Comparison of ENCODE assay signal across 9 cellular contexts in the genomic region with DNA sequence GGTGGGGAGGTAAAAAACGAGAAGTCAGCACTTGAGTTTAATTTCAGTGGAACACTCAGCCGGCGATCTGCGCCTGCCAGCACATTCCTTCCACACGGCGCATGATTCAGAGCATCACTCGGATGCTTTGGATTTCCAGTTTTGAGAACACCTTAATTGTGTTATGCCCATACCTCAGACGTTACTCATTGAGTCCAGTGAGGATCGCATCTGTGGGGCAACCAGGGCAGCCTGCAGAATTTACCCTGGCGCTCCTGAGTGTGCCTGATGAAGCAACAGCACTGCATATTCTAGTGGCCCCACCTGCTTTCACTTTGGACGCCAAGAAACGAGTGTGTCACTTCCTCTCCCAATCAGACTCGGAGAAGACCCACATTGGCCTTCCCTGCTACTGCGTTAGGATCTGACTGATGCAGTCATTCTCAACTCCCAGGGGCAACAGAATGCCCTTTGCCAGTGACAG. TPM values are rescaled to one million over a fixed set of nuclear protein-coding genes. Genes with fewer than 3 reads are reported as not detected.
DNase-seq lines count a peak whose midpoint lies in the region; ATAC-seq and TF ChIP-seq lines count a peak whose summit lies in the region.
"Had no signal": no experiment of that assay in that cellular context is flagged by ENCODE, and none has a peak within 500 bp of the region (broad histone marks: within the 10 kb centered on the region; RNA-seq: fewer than 3 reads in every experiment).

No MANE protein-coding gene starts in this region.

- peaks cover 23% of the 10 kb centered on the region for H3K4me1 Mint-ChIP-seq in activated T-cell treated with anti-CD3 and anti-CD28 coated beads, Interleukin-2, amount 50 U/mL, for 24 hours (ENCODE audit: low read depth)
- peaks cover 5% of the 10 kb centered on the region for H3K4me1 Mint-ChIP-seq in stimulated activated naive CD8-positive, alpha-beta T cell treated with anti-CD3 and anti-CD28 coated beads, Interleukin-15, Interleukin-2, amounts not matched to agents 100 ng/mL and 50 ng/mL, for 24 hours (ENCODE audit: low read depth)

- peak; percentile 46 for TF ChIP-seq CTCF in fibroblast of villous mesenchyme (IDR thresholded peaks at IDR 0.05; ENCODE audit: insufficient read depth, low read depth, low read length)

- ATAC-seq in SK-N-SH treated with all-trans-retinoic acid at 6 μM for 48 hours (peak; percentile 58), HG03097 (IDR thresholded peaks at IDR 0.05; ENCODE audit: low FRiP score, unreplicated experiment) (no peak)

- H3K27me3 Mint-ChIP-seq in activated T-cell treated with anti-CD3 and anti-CD28 coated beads, Interleukin-2, amount 50 U/mL, for 24 hours: no peaks in the 10 kb centered on the region
- H3K27me3 Mint-ChIP-seq in stimulated activated naive CD8-positive, alpha-beta T cell treated with anti-CD3 and anti-CD28 coated beads, Interleukin-15, Interleukin-2, amounts not matched to agents 100 ng/mL and 50 ng/mL, for 24 hours: no peaks in the 10 kb centered on the region

- H3K36me3 Mint-ChIP-seq in activated T-cell treated with anti-CD3 and anti-CD28 coated beads, Interleukin-2, amount 50 U/mL, for 24 hours (ENCODE audit: low read depth): peaks cover 44% of the 10 kb centered on the region
- H3K36me3 Mint-ChIP-seq in stimulated activated naive CD8-positive, alpha-beta T cell treated with anti-CD3 and anti-CD28 coated beads, Interleukin-15, Interleukin-2, amounts not matched to agents 100 ng/mL and 50 ng/mL, for 24 hours (ENCODE audit: low read depth): peaks cover 6% of the 10 kb centered on the region

- H3K27ac Mint-ChIP-seq in activated T-cell treated with anti-CD3 and anti-CD28 coated beads, Interleukin-2, amount 50 U/mL, for 24 hours: peak overlapping the region; percentile 8
- H3K27ac Mint-ChIP-seq in stimulated activated naive CD8-positive, alpha-beta T cell treated with anti-CD3 and anti-CD28 coated beads, Interleukin-15, Interleukin-2, amounts not matched to agents 100 ng/mL and 50 ng/mL, for 24 hours: peak overlapping the region; percentile 3

- H3K4me3 ChIP-seq in fibroblast of villous mesenchyme (ENCODE audit: low read depth, low read length): peak overlapping the region; percentile 50
- H3K4me3 ChIP-seq: uterus had no signal

- no peaks in the 10 kb centered on the region for H3K9me3 Mint-ChIP-seq in activated T-cell treated with anti-CD3 and anti-CD28 coated beads, Interleukin-2, amount 50 U/mL, for 24 hours
- no peaks in the 10 kb centered on the region for H3K9me3 Mint-ChIP-seq in stimulated activated naive CD8-positive, alpha-beta T cell treated with anti-CD3 and anti-CD28 coated beads, Interleukin-15, Interleukin-2, amounts not matched to agents 100 ng/mL and 50 ng/mL, for 24 hours

- DNase-seq in activated T-cell treated with anti-CD3 and anti-CD28 coated beads, Interleukin-2, amount 50 U/mL, for 24 hours: no peak
- DNase-seq in activated T-cell treated with anti-CD3 and anti-CD28 coated beads, Interleukin-2, amount 50 U/mL, for 1 hour: no peak
- DNase-seq in fibroblast of villous mesenchyme (ENCODE audit: low read depth) (peak; percentile 90), D341Med (ENCODE audit: low spot score) (no peak), GOT3 (lab: John Stamatoyannopoulos, UW) (no peak)

- H3K4me3 Mint-ChIP-seq in activated T-cell treated with anti-CD3 and anti-CD28 coated beads, Interleukin-2, amount 50 U/mL, for 24 hours: peak overlapping the region; percentile 57
- peak overlapping the region; percentile 26 for H3K4me3 Mint-ChIP-seq in stimulated activated naive CD8-positive, alpha-beta T cell treated with anti-CD3 and anti-CD28 coated beads, Interleukin-15, Interleukin-2, amounts not matched to agents 100 ng/mL and 50 ng/mL, for 24 hours

TF ChIP-seq in SK-N-SH treated with all-trans-retinoic acid at 6 μM for 48 hours, 23 proteins besides CTCF, POLR2A, EP300 and RAD21:
- TF ChIP-seq, protein P1, sequence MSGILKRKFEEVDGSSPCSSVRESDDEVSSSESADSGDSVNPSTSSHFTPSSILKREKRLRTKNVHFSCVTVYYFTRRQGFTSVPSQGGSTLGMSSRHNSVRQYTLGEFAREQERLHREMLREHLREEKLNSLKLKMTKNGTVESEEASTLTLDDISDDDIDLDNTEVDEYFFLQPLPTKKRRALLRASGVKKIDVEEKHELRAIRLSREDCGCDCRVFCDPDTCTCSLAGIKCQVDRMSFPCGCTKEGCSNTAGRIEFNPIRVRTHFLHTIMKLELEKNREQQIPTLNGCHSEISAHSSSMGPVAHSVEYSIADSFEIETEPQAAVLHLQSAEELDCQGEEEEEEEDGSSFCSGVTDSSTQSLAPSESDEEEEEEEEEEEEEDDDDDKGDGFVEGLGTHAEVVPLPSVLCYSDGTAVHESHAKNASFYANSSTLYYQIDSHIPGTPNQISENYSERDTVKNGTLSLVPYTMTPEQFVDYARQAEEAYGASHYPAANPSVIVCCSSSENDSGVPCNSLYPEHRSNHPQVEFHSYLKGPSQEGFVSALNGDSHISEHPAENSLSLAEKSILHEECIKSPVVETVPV (CRISPR knock-in tag; IDR thresholded peaks at IDR 0.05): no peak
- no peak for TF ChIP-seq RARB (CRISPR knock-in tag; IDR thresholded peaks at IDR 0.05)
- TF ChIP-seq, protein P2, sequence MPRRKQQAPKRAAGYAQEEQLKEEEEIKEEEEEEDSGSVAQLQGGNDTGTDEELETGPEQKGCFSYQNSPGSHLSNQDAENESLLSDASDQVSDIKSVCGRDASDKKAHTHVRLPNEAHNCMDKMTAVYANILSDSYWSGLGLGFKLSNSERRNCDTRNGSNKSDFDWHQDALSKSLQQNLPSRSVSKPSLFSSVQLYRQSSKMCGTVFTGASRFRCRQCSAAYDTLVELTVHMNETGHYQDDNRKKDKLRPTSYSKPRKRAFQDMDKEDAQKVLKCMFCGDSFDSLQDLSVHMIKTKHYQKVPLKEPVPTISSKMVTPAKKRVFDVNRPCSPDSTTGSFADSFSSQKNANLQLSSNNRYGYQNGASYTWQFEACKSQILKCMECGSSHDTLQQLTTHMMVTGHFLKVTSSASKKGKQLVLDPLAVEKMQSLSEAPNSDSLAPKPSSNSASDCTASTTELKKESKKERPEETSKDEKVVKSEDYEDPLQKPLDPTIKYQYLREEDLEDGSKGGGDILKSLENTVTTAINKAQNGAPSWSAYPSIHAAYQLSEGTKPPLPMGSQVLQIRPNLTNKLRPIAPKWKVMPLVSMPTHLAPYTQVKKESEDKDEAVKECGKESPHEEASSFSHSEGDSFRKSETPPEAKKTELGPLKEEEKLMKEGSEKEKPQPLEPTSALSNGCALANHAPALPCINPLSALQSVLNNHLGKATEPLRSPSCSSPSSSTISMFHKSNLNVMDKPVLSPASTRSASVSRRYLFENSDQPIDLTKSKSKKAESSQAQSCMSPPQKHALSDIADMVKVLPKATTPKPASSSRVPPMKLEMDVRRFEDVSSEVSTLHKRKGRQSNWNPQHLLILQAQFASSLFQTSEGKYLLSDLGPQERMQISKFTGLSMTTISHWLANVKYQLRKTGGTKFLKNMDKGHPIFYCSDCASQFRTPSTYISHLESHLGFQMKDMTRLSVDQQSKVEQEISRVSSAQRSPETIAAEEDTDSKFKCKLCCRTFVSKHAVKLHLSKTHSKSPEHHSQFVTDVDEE (CRISPR knock-in tag; IDR thresholded peaks at IDR 0.05): no peak
- no peak for TF ChIP-seq ZNF8 (CRISPR knock-in tag; IDR thresholded peaks at IDR 0.05)
- TF ChIP-seq SNAI2 (CRISPR knock-in tag; IDR thresholded peaks at IDR 0.05): no peak
- TF ChIP-seq ZNF565 (CRISPR knock-in tag; conservative IDR thresholded peaks at IDR 0.05; ENCODE audit: low read depth): no peak
- no peak for TF ChIP-seq BACH2 (CRISPR knock-in tag; IDR thresholded peaks at IDR 0.05; ENCODE audit: borderline replicate concordance)
- TF ChIP-seq TCF4 (CRISPR knock-in tag; IDR thresholded peaks at IDR 0.05; ENCODE audit: borderline replicate concordance): no peak
- no peak for TF ChIP-seq OSR1 (CRISPR knock-in tag; IDR thresholded peaks at IDR 0.05)
- TF ChIP-seq PPARA (CRISPR knock-in tag; IDR thresholded peaks at IDR 0.05; ENCODE audit: borderline replicate concordance): no peak
- TF ChIP-seq, protein P3, sequence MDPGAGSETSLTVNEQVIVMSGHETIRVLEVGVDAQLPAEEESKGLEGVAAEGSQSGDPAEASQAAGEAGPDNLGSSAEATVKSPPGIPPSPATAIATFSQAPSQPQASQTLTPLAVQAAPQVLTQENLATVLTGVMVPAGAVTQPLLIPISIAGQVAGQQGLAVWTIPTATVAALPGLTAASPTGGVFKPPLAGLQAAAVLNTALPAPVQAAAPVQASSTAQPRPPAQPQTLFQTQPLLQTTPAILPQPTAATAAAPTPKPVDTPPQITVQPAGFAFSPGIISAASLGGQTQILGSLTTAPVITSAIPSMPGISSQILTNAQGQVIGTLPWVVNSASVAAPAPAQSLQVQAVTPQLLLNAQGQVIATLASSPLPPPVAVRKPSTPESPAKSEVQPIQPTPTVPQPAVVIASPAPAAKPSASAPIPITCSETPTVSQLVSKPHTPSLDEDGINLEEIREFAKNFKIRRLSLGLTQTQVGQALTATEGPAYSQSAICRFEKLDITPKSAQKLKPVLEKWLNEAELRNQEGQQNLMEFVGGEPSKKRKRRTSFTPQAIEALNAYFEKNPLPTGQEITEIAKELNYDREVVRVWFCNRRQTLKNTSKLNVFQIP (CRISPR knock-in tag; IDR thresholded peaks at IDR 0.05; ENCODE audit: borderline replicate concordance, low read depth): no peak
- no peak for TF ChIP-seq ZNF70 (CRISPR knock-in tag; IDR thresholded peaks at IDR 0.05)
- no peak for TF ChIP-seq ZFP30 (CRISPR knock-in tag; IDR thresholded peaks at IDR 0.05)
- TF ChIP-seq ZFP3 (CRISPR knock-in tag; IDR thresholded peaks at IDR 0.05): no peak
- no peak for TF ChIP-seq GLIS3 (CRISPR knock-in tag; IDR thresholded peaks at IDR 0.05)
- no peak for TF ChIP-seq CSDC2 (CRISPR knock-in tag; IDR thresholded peaks at IDR 0.05)

RNA-seq across cellular contexts. Expression of a gene that starts 19.9 kb away (rescaled TPM):
- total RNA-seq in fibroblast of villous mesenchyme: 7.7 and 22.5 TPM in 2 replicates

RNA-seq across cellular contexts. Expression of a gene that starts 41.3 kb away (rescaled TPM):
- total RNA-seq in fibroblast of villous mesenchyme: 15.8 and 19.0 TPM in 2 replicates

RNA-seq across cellular contexts. Expression of a gene that starts 41.5 kb away (rescaled TPM):
- 15.8 and 18.6 TPM in 2 replicates for total RNA-seq in fibroblast of villous mesenchyme
